Comparison of ENCODE assay signal across 20 cellular contexts in the genomic region with DNA sequence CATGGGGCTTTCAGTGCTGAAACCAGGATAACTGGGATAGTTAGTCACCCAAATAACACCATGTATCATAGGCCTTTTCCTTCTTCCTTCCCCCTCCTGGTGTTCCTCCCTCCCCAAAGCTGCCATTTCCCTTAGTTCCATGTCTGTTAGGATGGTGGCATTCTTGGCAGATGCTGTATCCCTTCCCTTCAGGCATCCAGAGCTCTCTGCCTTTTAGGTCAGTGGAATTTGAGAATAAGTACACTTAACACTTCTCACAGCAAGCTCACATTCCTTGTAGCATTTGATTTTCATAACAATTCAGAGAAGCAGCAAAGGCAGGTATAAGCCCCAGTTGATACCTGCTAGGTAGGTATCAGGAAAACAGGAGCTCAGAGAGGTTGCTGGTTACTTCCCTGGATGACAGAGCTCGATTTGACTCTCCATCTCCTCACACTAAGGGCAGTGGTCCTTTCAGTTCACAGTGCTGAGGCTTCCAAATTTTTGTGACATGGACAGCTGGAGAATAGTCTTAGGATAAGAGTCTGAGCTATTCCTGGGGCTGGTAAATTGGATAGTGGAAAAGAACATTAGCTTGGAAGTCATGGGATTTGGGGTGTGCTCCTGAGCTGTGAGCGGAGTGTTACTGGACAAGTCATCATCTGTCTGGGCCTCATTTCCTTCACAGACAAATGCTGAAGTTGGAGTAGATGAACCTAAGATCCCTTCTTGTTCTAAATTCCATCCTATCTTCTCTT.
"Had no signal": no experiment of that assay in that cellular context is flagged by ENCODE, and none has a peak within 500 bp of the region (broad histone marks: within the 10 kb centered on the region; RNA-seq: fewer than 3 reads in every experiment).

No MANE protein-coding gene starts in this region.

- H3K36me3 Mint-ChIP-seq: activated naive CD4-positive, alpha-beta T cell treated with anti-CD3 and anti-CD28 coated beads, Interleukin-2, amount 50 U/mL, for 24 hours; natural killer cell; stimulated activated naive B cell treated with anti-CD40 and anti-IgM and Interleukin-4, amounts not matched to agents 10 μg/mL and 1 μg/mL and 100 μg/mL, for 72 hours had no signal

- H3K27me3 ChIP-seq: adrenal gland, cardiac muscle cell, sigmoid colon, spleen, thyroid gland had no signal

- ATAC-seq: activated T-cell treated with anti-CD3 and anti-CD28 coated beads, Interleukin-2, amount 50 U/mL, for 72 hours; effector memory CD8-positive, alpha-beta T cell; left ventricle myocardium superior; mucosa of descending colon; natural killer cell; stimulated activated naive B cell treated with anti-CD40 and anti-IgM and Interleukin-4, amounts not matched to agents 10 μg/mL and 1 μg/mL and 100 μg/mL, for 72 hours had no signal

- DNase-seq: activated CD8-positive, alpha-beta memory T cell treated with anti-CD3 and anti-CD28 coated beads for 24 hours; activated CD8-positive, alpha-beta memory T cell treated with anti-CD3 and anti-CD28 coated beads, Interleukin-2, amount 50 U/mL, for 48 hours; activated gamma-delta T cell; activated T-cell treated with anti-CD3 and anti-CD28 coated beads, Interleukin-2, amount 50 U/mL, for 72 hours; adrenal gland; effector memory CD8-positive, alpha-beta T cell; foreskin fibroblast; left ventricle myocardium superior; mucosa of descending colon; natural killer cell; sigmoid colon; spleen; stimulated activated CD4-positive, alpha-beta T cell treated with anti-CD3 and anti-CD28 coated beads, Interleukin-4, amount 100 ng/mL, for 4 hours; stimulated activated naive B cell treated with anti-CD40 and anti-IgM and Interleukin-4, amounts not matched to agents 10 μg/mL and 1 μg/mL and 100 μg/mL, for 72 hours; T1000; thyroid gland had no signal

- H3K4me1 Mint-ChIP-seq: activated naive CD4-positive, alpha-beta T cell treated with anti-CD3 and anti-CD28 coated beads, Interleukin-2, amount 50 U/mL, for 24 hours; natural killer cell; stimulated activated naive B cell treated with anti-CD40 and anti-IgM and Interleukin-4, amounts not matched to agents 10 μg/mL and 1 μg/mL and 100 μg/mL, for 72 hours had no signal

- H3K36me3 ChIP-seq: adrenal gland, cardiac muscle cell, sigmoid colon, spleen, thyroid gland had no signal

- H3K4me3 Mint-ChIP-seq: activated naive CD4-positive, alpha-beta T cell treated with anti-CD3 and anti-CD28 coated beads, Interleukin-2, amount 50 U/mL, for 24 hours; activated T-cell treated with anti-CD3 and anti-CD28 coated beads, Interleukin-2, amount 50 U/mL, for 72 hours; dendritic cell treated with granulocyte-macrophage colony-stimulating factor and Interleukin-4, amounts not matched to agents 40 ng/mL and 50 ng/mL, for 4 days; effector memory CD8-positive, alpha-beta T cell; natural killer cell; stimulated activated naive B cell treated with anti-CD40 and anti-IgM and Interleukin-4, amounts not matched to agents 10 μg/mL and 1 μg/mL and 100 μg/mL, for 72 hours had no signal

- H3K4me1 ChIP-seq: adrenal gland, sigmoid colon, spleen, thyroid gland had no signal

- H3K27ac ChIP-seq: adrenal gland, cardiac muscle cell, epithelial cell of prostate, sigmoid colon, spleen, thyroid gland had no signal

- H3K9me3 ChIP-seq: adrenal gland, mucosa of descending colon, sigmoid colon, spleen, thyroid gland had no signal

- H3K4me3 ChIP-seq: adrenal gland, cardiac muscle cell, mucosa of descending colon, sigmoid colon, spleen, thyroid gland had no signal

- H3K27me3 Mint-ChIP-seq: activated naive CD4-positive, alpha-beta T cell treated with anti-CD3 and anti-CD28 coated beads, Interleukin-2, amount 50 U/mL, for 24 hours; dendritic cell treated with granulocyte-macrophage colony-stimulating factor and Interleukin-4, amounts not matched to agents 40 ng/mL and 50 ng/mL, for 4 days had no signal

- H3K27ac Mint-ChIP-seq: activated naive CD4-positive, alpha-beta T cell treated with anti-CD3 and anti-CD28 coated beads, Interleukin-2, amount 50 U/mL, for 24 hours; activated T-cell treated with anti-CD3 and anti-CD28 coated beads, Interleukin-2, amount 50 U/mL, for 72 hours; dendritic cell treated with granulocyte-macrophage colony-stimulating factor and Interleukin-4, amounts not matched to agents 40 ng/mL and 50 ng/mL, for 4 days; effector memory CD8-positive, alpha-beta T cell; natural killer cell; stimulated activated naive B cell treated with anti-CD40 and anti-IgM and Interleukin-4, amounts not matched to agents 10 μg/mL and 1 μg/mL and 100 μg/mL, for 72 hours had no signal

- H3K9me3 Mint-ChIP-seq: activated naive CD4-positive, alpha-beta T cell treated with anti-CD3 and anti-CD28 coated beads, Interleukin-2, amount 50 U/mL, for 24 hours; activated T-cell treated with anti-CD3 and anti-CD28 coated beads, Interleukin-2, amount 50 U/mL, for 72 hours; dendritic cell treated with granulocyte-macrophage colony-stimulating factor and Interleukin-4, amounts not matched to agents 40 ng/mL and 50 ng/mL, for 4 days; effector memory CD8-positive, alpha-beta T cell; natural killer cell; stimulated activated naive B cell treated with anti-CD40 and anti-IgM and Interleukin-4, amounts not matched to agents 10 μg/mL and 1 μg/mL and 100 μg/mL, for 72 hours had no signal
